Comparison of ENCODE assay signal across 16 cellular contexts in the genomic region with DNA sequence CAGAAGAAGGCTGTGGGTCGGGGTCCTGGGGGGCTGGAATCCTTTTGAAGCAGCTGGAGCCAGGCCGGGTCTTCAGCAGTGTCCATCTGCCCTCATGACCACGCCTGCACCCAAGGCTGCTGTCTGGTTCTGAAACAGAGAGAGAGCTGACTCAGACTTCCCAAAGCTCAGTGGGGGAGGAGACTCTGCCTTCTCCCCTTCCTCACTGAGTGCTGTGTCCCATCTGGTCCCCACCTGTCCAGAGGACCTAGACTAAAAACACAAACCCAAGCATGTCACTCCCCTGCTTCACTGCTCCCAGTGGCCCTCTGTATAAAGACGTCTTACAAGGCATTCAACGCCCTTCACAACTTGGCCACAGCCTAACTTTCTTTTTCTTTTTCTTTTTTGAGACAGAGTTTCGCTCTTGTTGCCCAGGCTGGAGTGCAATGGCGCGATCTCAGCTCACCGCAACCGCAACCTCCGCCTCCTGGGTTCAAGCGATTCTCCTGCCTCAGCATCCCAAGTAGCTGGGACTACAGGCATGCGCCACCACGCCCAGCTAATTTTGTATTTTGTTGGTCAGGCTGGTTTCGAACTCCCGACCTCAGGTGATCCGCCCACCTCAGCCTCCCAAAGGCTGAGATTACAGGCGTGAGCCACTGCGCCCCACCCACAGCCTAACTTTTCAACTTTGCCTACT. TPM values are rescaled to one million over a fixed set of nuclear protein-coding genes. Genes with fewer than 3 reads are reported as not detected.
"Had no signal": no experiment of that assay in that cellular context is flagged by ENCODE, and none has a peak within 500 bp of the region (broad histone marks: within the 10 kb centered on the region; RNA-seq: fewer than 3 reads in every experiment).

No MANE protein-coding gene starts in this region.

RNA-seq across cellular contexts. Expression of a gene that starts 30.4 kb away (rescaled TPM):
- total RNA-seq: esophagus squamous epithelium; hepatocyte; kidney epithelial cell; left colon; left ventricle myocardium superior; lung; naive thymus-derived CD4-positive, alpha-beta T cell; osteocyte; sciatic nerve; subcutaneous adipose tissue; tibial nerve; upper lobe of right lung; vagina had no signal

RNA-seq across cellular contexts. Expression of a gene that starts 30.6 kb away (rescaled TPM):
- total RNA-seq: epithelial cell of proximal tubule; esophagus squamous epithelium; foreskin keratinocyte; hepatocyte; kidney epithelial cell; left colon; left ventricle myocardium superior; lung; naive thymus-derived CD4-positive, alpha-beta T cell; osteocyte; pulmonary artery endothelial cell; sciatic nerve; subcutaneous adipose tissue; tibial nerve; upper lobe of right lung; vagina had no signal

RNA-seq across cellular contexts. Expression of a gene that starts 50.7 kb away (rescaled TPM):
- total RNA-seq: epithelial cell of proximal tubule, pulmonary artery endothelial cell, tibial nerve, vagina had no signal
